ENCODE assay signal across 36 cellular contexts in genomic region chr1:154485905-154486304, GRCh38. TPM values are rescaled to one million over a fixed set of nuclear protein-coding genes. Genes with fewer than 3 reads are reported as not detected.
A peak's percentile ranks its signal among the peaks of the same experiment; 100 is the strongest.
DNase-seq lines count a peak whose midpoint lies in the region; ATAC-seq and TF ChIP-seq lines count a peak whose summit lies in the region.
"Had no signal": no experiment of that assay in that cellular context is flagged by ENCODE, and none has a peak within 500 bp of the region (broad histone marks: within the 10 kb centered on the region; RNA-seq: fewer than 3 reads in every experiment).

No MANE protein-coding gene starts in this region.

- H3K27ac ChIP-seq in left ventricle myocardium inferior (replicated peaks) (peak overlapping the region; percentile 94), right atrium auricular region (peak overlapping the region in 1 of 2 donors; percentile 11), psoas muscle (peak overlapping the region; percentile 25)
- H3K27ac ChIP-seq: GM23248, hepatocyte, neural progenitor cell had no signal

- TF ChIP-seq CTCF in left ventricle myocardium inferior (IDR thresholded peaks at IDR 0.05; ENCODE audit: borderline replicate concordance) = no peak
- TF ChIP-seq CTCF in right atrium auricular region (IDR thresholded peaks at IDR 0.05) = no peak
- TF ChIP-seq CTCF in fibroblast of the aortic adventitia (IDR thresholded peaks at IDR 0.05; ENCODE audit: insufficient read depth, low read length) = no peak
- no peak for TF ChIP-seq CTCF in psoas muscle (IDR thresholded peaks at IDR 0.05)
- no peak for TF ChIP-seq CTCF in Calu3 (IDR thresholded peaks at IDR 0.05; ENCODE audit: unreplicated experiment)

- H3K4me3 ChIP-seq in left ventricle myocardium inferior (peak overlapping the region; percentile 10), right atrium auricular region (no peak overlapping the region), fibroblast of the aortic adventitia (ENCODE audit: low read depth, low read length) (no peak overlapping the region), psoas muscle (no peak overlapping the region)
- H3K4me3 ChIP-seq: esophagus squamous epithelium, GM23248, hepatocyte, MG63, neural progenitor cell had no signal

- peak in 3 of 4 donors; percentile 30 to 70 (median 34) for ATAC-seq in psoas muscle
- ATAC-seq: CD8-positive, alpha-beta T cell; Panc1 had no signal

- H3K27me3 ChIP-seq in left ventricle myocardium inferior (ENCODE audit: low read depth) (no peaks in the 10 kb centered on the region), right atrium auricular region (no peaks in the 10 kb centered on the region), psoas muscle (ENCODE audit: insufficient read depth in 3 of 3, low read length in 2 of 3) (peaks cover 0 to 5% (median 0%) of the 10 kb centered on the region in 3 donors)
- H3K27me3 ChIP-seq: hepatocyte, MG63, neural progenitor cell had no signal

- no peaks in the 10 kb centered on the region for H3K9me3 Mint-ChIP-seq in Calu3 (ENCODE audit: low read depth, unreplicated experiment)
- H3K9me3 Mint-ChIP-seq: activated T-helper 1 cell treated with anti-CD3 and anti-CD28 coated beads, Interleukin-12 subunit alpha, Interleukin-12 subunit beta, Interleukin-2, Interleukin-4 antibody, amounts not matched to agents 30 ng/mL and 10 ng/mL and 1 ng/mL, durations not matched to agents 14 hours and 24 hours and 36 hours; CD8-positive, alpha-beta T cell; central memory CD8-positive, alpha-beta T cell; endodermal cell; neural progenitor cell; type B pancreatic cell had no signal

- H3K36me3 Mint-ChIP-seq in Calu3 (ENCODE audit: insufficient read depth, unreplicated experiment) = peaks cover 4% of the 10 kb centered on the region
- H3K36me3 Mint-ChIP-seq: CD8-positive, alpha-beta T cell; neural progenitor cell; type B pancreatic cell had no signal

- no peaks in the 10 kb centered on the region for H3K4me1 Mint-ChIP-seq in Calu3 (ENCODE audit: low read depth, unreplicated experiment)

- 30 to 48% (median 38%) methylated on average over 7 of the region's 7 CpGs for WGBS in psoas muscle, 3 donors

- BruUV-seq in Calu3 (replicated peaks; lab: Mats Ljungman, UMichigan) = no TSS peak

- CTCF ChIA-PET in Calu3 (lab: Charles Lee) = no interaction called here

- H3K27ac Mint-ChIP-seq in Calu3 (ENCODE audit: unreplicated experiment) = no peak overlapping the region
- H3K27ac Mint-ChIP-seq: activated T-helper 1 cell treated with anti-CD3 and anti-CD28 coated beads, Interleukin-12 subunit alpha, Interleukin-12 subunit beta, Interleukin-2, Interleukin-4 antibody, amounts not matched to agents 30 ng/mL and 10 ng/mL and 1 ng/mL, durations not matched to agents 14 hours and 24 hours and 36 hours; CD8-positive, alpha-beta T cell; endodermal cell; neural progenitor cell; type B pancreatic cell had no signal

- intact Hi-C loops in left ventricle myocardium inferior (cut with micrococcal nuclease) = no loop called here
- intact Hi-C loops in psoas muscle (cut with DNase I) = loop anchor here (5.0 to 10.0 kb wide), 2 partner anchors 36 to 179 kb away; no protein-coding TSS in a partner anchor
- intact Hi-C loops in Calu3 (cut with micrococcal nuclease; ENCODE audit: unreplicated experiment) = no loop called here

- H3K36me3 ChIP-seq in left ventricle myocardium inferior (peaks cover 39% of the 10 kb centered on the region), right atrium auricular region (peaks cover 5% of the 10 kb centered on the region), psoas muscle (ENCODE audit: insufficient read depth in 1 of 2, low read depth in 1 of 2) (no peaks in the 10 kb centered on the region)
- H3K36me3 ChIP-seq: MG63, neural progenitor cell had no signal

- DNase-seq in left ventricle myocardium inferior (no peak), right atrium auricular region (ENCODE audit: low spot score) (no peak), fibroblast of the aortic adventitia (ENCODE audit: low read depth) (peak; percentile 14), psoas muscle (no peak), Calu3 (no peak), AG08395 (ENCODE audit: low spot score) (no peak), NCI-H524 (lab: John Stamatoyannopoulos, UW) (no peak), cerebellar cortex (ENCODE audit: low spot score) (no peak)
- DNase-seq: activated CD4-positive, alpha-beta T cell treated with anti-CD3 and anti-CD28 coated beads, Interleukin-2, amount 50 U/mL, for 48 hours; activated CD4-positive, CD25-positive, alpha-beta regulatory T cell treated with anti-CD3 and anti-CD28 coated beads, Interleukin-2, amount 50 U/mL, for 72 hours; activated naive CD4-positive, alpha-beta T cell treated with Interleukin-2 at 50 U/mL for 16 hours; CD8-positive, alpha-beta T cell; endodermal cell; esophagus squamous epithelium; foreskin melanocyte; GM23248; KBM-7; kidney glomerular epithelial cell; mesenchymal stem cell; MG63; NCI-H1417; NCI-H2081; NCI-H2227 treated with DMSO at 0.1 percent for 48 hours; NCI-H69; posterior cingulate gyrus; SHP77; stimulated activated CD4-positive, alpha-beta T cell treated with anti-CD3 and anti-CD28 coated beads, Interleukin-4, amount 100 ng/mL, for 1 hour had no signal

- no peak overlapping the region for H3K4me3 Mint-ChIP-seq in Calu3 (ENCODE audit: low read depth, unreplicated experiment)
- H3K4me3 Mint-ChIP-seq: activated T-helper 1 cell treated with anti-CD3 and anti-CD28 coated beads, Interleukin-12 subunit alpha, Interleukin-12 subunit beta, Interleukin-2, Interleukin-4 antibody, amounts not matched to agents 30 ng/mL and 10 ng/mL and 1 ng/mL, durations not matched to agents 14 hours and 24 hours and 36 hours; CD8-positive, alpha-beta T cell; central memory CD8-positive, alpha-beta T cell; dendritic cell treated with granulocyte-macrophage colony-stimulating factor and Interleukin-4, amounts not matched to agents 40 ng/mL and 50 ng/mL, for 4 days; endodermal cell; neural progenitor cell; type B pancreatic cell had no signal

- H3K4me1 ChIP-seq in left ventricle myocardium inferior (peaks cover 76% of the 10 kb centered on the region), right atrium auricular region (peaks cover 0 to 26% of the 10 kb centered on the region in 2 donors), psoas muscle (peaks cover 11% of the 10 kb centered on the region)

- H3K27me3 Mint-ChIP-seq in Calu3 (ENCODE audit: unreplicated experiment) = peaks cover 58% of the 10 kb centered on the region
- H3K27me3 Mint-ChIP-seq: central memory CD8-positive, alpha-beta T cell had no signal

- no peaks in the 10 kb centered on the region for H3K9me3 ChIP-seq in left ventricle myocardium inferior (replicated peaks)
- H3K9me3 ChIP-seq in right atrium auricular region = no peaks in the 10 kb centered on the region
- no peaks in the 10 kb centered on the region for H3K9me3 ChIP-seq in psoas muscle
- H3K9me3 ChIP-seq: esophagus squamous epithelium, MG63 had no signal

RNA-seq across cellular contexts. Expression of gene TDRD10, which starts 16.1 kb away (rescaled TPM):
- total RNA-seq in left ventricle myocardium inferior (2.6 TPM), right atrium auricular region (1 to 10 TPM in 1 of 2 donors, under 1 TPM in 1; 0.85 to 1.8 TPM), fibroblast of the aortic adventitia (ENCODE audit: low replicate concordance) (not detected in 2 replicates), psoas muscle (under 1 TPM; 0.50 to 0.97 (median 0.68) TPM), Calu3 (2022) (not detected in 2 replicates)
- polyA plus RNA-seq in psoas muscle = 1 to 10 TPM in 1 of 3 donors, under 1 TPM in 2; 0.69 to 2.3 (median 0.99) TPM
- total RNA-seq: activated T-helper 1 cell treated with anti-CD3 and anti-CD28 coated beads, Interleukin-12 subunit alpha, Interleukin-12 subunit beta, Interleukin-2, Interleukin-4 antibody, amounts not matched to agents 30 ng/mL and 10 ng/mL and 1 ng/mL, durations not matched to agents 14 hours and 24 hours and 36 hours; CD8-positive, alpha-beta T cell; endodermal cell; GM23248; HT1080; T-helper 2 cell treated with Interferon-gamma antibody and Interleukin-4, amounts not matched to agents 100 ng/mL and 5 ng/mL, for 36 hours had no signal
- polyA plus RNA-seq: GM23248, hepatocyte had no signal

RNA-seq across cellular contexts. Expression of gene SHE, which starts 16.3 kb away (rescaled TPM):
- total RNA-seq in left ventricle myocardium inferior (9.2 TPM), right atrium auricular region (10 to 100 TPM; 10.8 to 19.9 TPM), fibroblast of the aortic adventitia (ENCODE audit: low replicate concordance) (0.09 and 0.49 TPM in 2 replicates), psoas muscle (1 to 10 TPM; 5.6 to 7.4 (median 7.0) TPM), Calu3 (2022) (not detected in 2 replicates)
- 1 to 10 TPM; 4.0 to 6.2 (median 4.3) TPM for polyA plus RNA-seq in psoas muscle
- total RNA-seq: activated T-helper 1 cell treated with anti-CD3 and anti-CD28 coated beads, Interleukin-12 subunit alpha, Interleukin-12 subunit beta, Interleukin-2, Interleukin-4 antibody, amounts not matched to agents 30 ng/mL and 10 ng/mL and 1 ng/mL, durations not matched to agents 14 hours and 24 hours and 36 hours; CD8-positive, alpha-beta T cell; GM23248; HT1080; T-helper 2 cell treated with Interferon-gamma antibody and Interleukin-4, amounts not matched to agents 100 ng/mL and 5 ng/mL, for 36 hours had no signal
- polyA plus RNA-seq: hepatocyte had no signal

Comparison
In these comparisons a context has a peak if more than half of its experiments do, and no peak if none do; other contexts are left out.
1. intact Hi-C loops: an anchor here in psoas muscle (5.0 to 10.0 kb wide); none called in left ventricle myocardium inferior and Calu3.